ENCODE assay signal across 1 cellular context in the genomic region with DNA sequence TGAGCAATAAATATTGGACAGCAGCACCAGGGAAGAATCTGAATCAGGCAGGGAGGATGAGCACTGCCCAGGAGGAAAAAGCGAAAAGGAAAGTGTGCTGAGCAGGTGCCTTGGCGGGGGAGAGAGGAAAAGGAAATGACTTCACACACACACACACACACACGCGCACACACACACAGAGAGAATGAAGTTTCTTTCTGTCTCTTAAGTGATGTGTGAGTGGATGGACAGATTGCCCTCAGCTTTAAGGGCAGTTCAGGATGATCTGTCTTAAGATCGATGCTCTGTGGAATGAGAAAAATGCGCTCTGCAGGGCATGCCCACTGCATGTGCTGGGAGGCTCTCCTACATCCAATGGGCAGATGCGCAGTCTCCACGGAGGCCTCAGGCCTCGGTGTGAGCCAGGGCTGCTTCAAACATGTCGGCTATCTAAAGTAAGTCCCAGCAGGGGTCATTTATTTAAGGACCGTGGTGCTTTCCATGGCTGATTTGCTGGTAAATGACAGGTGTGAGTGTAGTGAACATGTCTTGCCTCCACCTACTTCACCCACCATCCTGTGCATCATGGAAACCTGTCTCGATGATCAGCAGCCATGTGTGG.
TF ChIP-seq lines count a peak whose summit lies in the region.

No MANE protein-coding gene starts in this region.

TF ChIP-seq in H1, 55 proteins besides CTCF, POLR2A, EP300 and RAD21:
- TF ChIP-seq KDM4A (IDR thresholded peaks at IDR 0.05; ENCODE audit: low read depth, low read length, severe bottlenecking) (peak; percentile 22), HDAC6 (IDR thresholded peaks at IDR 0.05; ENCODE audit: low read depth, low read length) (no peak), SRF (IDR thresholded peaks at IDR 0.05; ENCODE audit: low read depth, low read length) (no peak), SP1 (IDR thresholded peaks at IDR 0.05; ENCODE audit: low read depth, low read length) (no peak), POLR2AphosphoS5 (IDR thresholded peaks at IDR 0.05; ENCODE audit: low read depth, low read length) (no peak), NANOG (IDR thresholded peaks at IDR 0.05; ENCODE audit: insufficient read depth, low read depth, low read length, poor library complexity, severe bottlenecking) (no peak), PHF8 (conservative IDR thresholded peaks at IDR 0.05; ENCODE audit: low read depth, low read length) (0 out of 2 replicates have a peak, but pooled peaks have one; percentile 21), MAFK (IDR thresholded peaks at IDR 0.05; ENCODE audit: low read depth, low read length) (no peak), CHD1 (IDR thresholded peaks at IDR 0.05; ENCODE audit: low read depth, low read length) (no peak), SP4 (IDR thresholded peaks at IDR 0.05; ENCODE audit: low read length) (no peak), CREB1 (IDR thresholded peaks at IDR 0.05) (peak; percentile 51), YY1 (IDR thresholded peaks at IDR 0.05; ENCODE audit: low read depth, low read length) (no peak), KDM1A (IDR thresholded peaks at IDR 0.05; ENCODE audit: borderline replicate concordance, low read length) (no peak), POU5F1 (IDR thresholded peaks at IDR 0.05; ENCODE audit: low read depth, low read length) (no peak), SUZ12 (IDR thresholded peaks at IDR 0.05; ENCODE audit: low read length) (no peak), SIRT6 (IDR thresholded peaks at IDR 0.05; ENCODE audit: low read length) (no peak), SIX5 (IDR thresholded peaks at IDR 0.05; ENCODE audit: low read depth, low read length) (no peak), JUND (IDR thresholded peaks at IDR 0.05; ENCODE audit: low read length) (no peak), ASH2L (IDR thresholded peaks at IDR 0.05; ENCODE audit: low read length) (no peak), RNF2 (IDR thresholded peaks at IDR 0.05; ENCODE audit: borderline replicate concordance, low read depth, low read length, missing control alignments, poor library complexity, severe bottlenecking) (no peak), GTF2F1 (IDR thresholded peaks at IDR 0.05; ENCODE audit: borderline replicate concordance, low read depth, low read length) (no peak), TAF1 (IDR thresholded peaks at IDR 0.05; ENCODE audit: low read depth, low read length) (peak; percentile 36; the same call in 1 of the 2 replicates), BACH1 (IDR thresholded peaks at IDR 0.05; ENCODE audit: low read length) (no peak), RXRA (IDR thresholded peaks at IDR 0.05; ENCODE audit: insufficient read depth, low read depth, low read length) (no peak), SAP30 (IDR thresholded peaks at IDR 0.05; ENCODE audit: insufficient read depth, insufficient replicate concordance, low read length) (no peak), CBX5 (IDR thresholded peaks at IDR 0.05; ENCODE audit: low read depth, low read length) (no peak), NRF1 (IDR thresholded peaks at IDR 0.05; ENCODE audit: low read depth, low read length) (no peak), CBX8 (IDR thresholded peaks at IDR 0.05; ENCODE audit: borderline replicate concordance, low read depth, low read length) (no peak), EGR1 (IDR thresholded peaks at IDR 0.05; ENCODE audit: borderline replicate concordance, low read depth, low read length) (0 out of 2 replicates have a peak, but pooled peaks have one; percentile 50), TCF12 (IDR thresholded peaks at IDR 0.05; ENCODE audit: low read depth, low read length) (no peak), ZNF274 (IDR thresholded peaks at IDR 0.05; ENCODE audit: borderline replicate concordance, extremely low read depth, low read length) (no peak), TEAD4 (IDR thresholded peaks at IDR 0.05; ENCODE audit: low read depth, low read length) (peak; percentile 58; the same call in 1 of the 2 replicates), SP2 (IDR thresholded peaks at IDR 0.05; ENCODE audit: low read length) (no peak), BRCA1 (IDR thresholded peaks at IDR 0.05; ENCODE audit: low read depth, low read length) (no peak), RFX5 (IDR thresholded peaks at IDR 0.05; ENCODE audit: borderline replicate concordance, low read depth, low read length) (no peak), SIN3A (conservative IDR thresholded peaks at IDR 0.05 in 1 of 2, IDR thresholded peaks at IDR 0.05 in 1 of 2; ENCODE audit: low read depth in 1 of 2, low read length in 2 of 2) (no peak), HDAC2 (IDR thresholded peaks at IDR 0.05; ENCODE audit: borderline replicate concordance in 1 of 2, low read depth in 2 of 2, low read length in 2 of 2) (no peak)
- TF ChIP-seq, protein P1, sequence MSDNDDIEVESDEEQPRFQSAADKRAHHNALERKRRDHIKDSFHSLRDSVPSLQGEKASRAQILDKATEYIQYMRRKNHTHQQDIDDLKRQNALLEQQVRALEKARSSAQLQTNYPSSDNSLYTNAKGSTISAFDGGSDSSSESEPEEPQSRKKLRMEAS (IDR thresholded peaks at IDR 0.05) = peak; percentile 69
- TF ChIP-seq, protein P2, sequence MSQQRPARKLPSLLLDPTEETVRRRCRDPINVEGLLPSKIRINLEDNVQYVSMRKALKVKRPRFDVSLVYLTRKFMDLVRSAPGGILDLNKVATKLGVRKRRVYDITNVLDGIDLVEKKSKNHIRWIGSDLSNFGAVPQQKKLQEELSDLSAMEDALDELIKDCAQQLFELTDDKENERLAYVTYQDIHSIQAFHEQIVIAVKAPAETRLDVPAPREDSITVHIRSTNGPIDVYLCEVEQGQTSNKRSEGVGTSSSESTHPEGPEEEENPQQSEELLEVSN (IDR thresholded peaks at IDR 0.05) = peak; percentile 43
- TF ChIP-seq, protein P3, sequence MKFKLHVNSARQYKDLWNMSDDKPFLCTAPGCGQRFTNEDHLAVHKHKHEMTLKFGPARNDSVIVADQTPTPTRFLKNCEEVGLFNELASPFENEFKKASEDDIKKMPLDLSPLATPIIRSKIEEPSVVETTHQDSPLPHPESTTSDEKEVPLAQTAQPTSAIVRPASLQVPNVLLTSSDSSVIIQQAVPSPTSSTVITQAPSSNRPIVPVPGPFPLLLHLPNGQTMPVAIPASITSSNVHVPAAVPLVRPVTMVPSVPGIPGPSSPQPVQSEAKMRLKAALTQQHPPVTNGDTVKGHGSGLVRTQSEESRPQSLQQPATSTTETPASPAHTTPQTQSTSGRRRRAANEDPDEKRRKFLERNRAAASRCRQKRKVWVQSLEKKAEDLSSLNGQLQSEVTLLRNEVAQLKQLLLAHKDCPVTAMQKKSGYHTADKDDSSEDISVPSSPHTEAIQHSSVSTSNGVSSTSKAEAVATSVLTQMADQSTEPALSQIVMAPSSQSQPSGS (IDR thresholded peaks at IDR 0.05; ENCODE audit: low read length) = no peak
- TF ChIP-seq, protein P4, sequence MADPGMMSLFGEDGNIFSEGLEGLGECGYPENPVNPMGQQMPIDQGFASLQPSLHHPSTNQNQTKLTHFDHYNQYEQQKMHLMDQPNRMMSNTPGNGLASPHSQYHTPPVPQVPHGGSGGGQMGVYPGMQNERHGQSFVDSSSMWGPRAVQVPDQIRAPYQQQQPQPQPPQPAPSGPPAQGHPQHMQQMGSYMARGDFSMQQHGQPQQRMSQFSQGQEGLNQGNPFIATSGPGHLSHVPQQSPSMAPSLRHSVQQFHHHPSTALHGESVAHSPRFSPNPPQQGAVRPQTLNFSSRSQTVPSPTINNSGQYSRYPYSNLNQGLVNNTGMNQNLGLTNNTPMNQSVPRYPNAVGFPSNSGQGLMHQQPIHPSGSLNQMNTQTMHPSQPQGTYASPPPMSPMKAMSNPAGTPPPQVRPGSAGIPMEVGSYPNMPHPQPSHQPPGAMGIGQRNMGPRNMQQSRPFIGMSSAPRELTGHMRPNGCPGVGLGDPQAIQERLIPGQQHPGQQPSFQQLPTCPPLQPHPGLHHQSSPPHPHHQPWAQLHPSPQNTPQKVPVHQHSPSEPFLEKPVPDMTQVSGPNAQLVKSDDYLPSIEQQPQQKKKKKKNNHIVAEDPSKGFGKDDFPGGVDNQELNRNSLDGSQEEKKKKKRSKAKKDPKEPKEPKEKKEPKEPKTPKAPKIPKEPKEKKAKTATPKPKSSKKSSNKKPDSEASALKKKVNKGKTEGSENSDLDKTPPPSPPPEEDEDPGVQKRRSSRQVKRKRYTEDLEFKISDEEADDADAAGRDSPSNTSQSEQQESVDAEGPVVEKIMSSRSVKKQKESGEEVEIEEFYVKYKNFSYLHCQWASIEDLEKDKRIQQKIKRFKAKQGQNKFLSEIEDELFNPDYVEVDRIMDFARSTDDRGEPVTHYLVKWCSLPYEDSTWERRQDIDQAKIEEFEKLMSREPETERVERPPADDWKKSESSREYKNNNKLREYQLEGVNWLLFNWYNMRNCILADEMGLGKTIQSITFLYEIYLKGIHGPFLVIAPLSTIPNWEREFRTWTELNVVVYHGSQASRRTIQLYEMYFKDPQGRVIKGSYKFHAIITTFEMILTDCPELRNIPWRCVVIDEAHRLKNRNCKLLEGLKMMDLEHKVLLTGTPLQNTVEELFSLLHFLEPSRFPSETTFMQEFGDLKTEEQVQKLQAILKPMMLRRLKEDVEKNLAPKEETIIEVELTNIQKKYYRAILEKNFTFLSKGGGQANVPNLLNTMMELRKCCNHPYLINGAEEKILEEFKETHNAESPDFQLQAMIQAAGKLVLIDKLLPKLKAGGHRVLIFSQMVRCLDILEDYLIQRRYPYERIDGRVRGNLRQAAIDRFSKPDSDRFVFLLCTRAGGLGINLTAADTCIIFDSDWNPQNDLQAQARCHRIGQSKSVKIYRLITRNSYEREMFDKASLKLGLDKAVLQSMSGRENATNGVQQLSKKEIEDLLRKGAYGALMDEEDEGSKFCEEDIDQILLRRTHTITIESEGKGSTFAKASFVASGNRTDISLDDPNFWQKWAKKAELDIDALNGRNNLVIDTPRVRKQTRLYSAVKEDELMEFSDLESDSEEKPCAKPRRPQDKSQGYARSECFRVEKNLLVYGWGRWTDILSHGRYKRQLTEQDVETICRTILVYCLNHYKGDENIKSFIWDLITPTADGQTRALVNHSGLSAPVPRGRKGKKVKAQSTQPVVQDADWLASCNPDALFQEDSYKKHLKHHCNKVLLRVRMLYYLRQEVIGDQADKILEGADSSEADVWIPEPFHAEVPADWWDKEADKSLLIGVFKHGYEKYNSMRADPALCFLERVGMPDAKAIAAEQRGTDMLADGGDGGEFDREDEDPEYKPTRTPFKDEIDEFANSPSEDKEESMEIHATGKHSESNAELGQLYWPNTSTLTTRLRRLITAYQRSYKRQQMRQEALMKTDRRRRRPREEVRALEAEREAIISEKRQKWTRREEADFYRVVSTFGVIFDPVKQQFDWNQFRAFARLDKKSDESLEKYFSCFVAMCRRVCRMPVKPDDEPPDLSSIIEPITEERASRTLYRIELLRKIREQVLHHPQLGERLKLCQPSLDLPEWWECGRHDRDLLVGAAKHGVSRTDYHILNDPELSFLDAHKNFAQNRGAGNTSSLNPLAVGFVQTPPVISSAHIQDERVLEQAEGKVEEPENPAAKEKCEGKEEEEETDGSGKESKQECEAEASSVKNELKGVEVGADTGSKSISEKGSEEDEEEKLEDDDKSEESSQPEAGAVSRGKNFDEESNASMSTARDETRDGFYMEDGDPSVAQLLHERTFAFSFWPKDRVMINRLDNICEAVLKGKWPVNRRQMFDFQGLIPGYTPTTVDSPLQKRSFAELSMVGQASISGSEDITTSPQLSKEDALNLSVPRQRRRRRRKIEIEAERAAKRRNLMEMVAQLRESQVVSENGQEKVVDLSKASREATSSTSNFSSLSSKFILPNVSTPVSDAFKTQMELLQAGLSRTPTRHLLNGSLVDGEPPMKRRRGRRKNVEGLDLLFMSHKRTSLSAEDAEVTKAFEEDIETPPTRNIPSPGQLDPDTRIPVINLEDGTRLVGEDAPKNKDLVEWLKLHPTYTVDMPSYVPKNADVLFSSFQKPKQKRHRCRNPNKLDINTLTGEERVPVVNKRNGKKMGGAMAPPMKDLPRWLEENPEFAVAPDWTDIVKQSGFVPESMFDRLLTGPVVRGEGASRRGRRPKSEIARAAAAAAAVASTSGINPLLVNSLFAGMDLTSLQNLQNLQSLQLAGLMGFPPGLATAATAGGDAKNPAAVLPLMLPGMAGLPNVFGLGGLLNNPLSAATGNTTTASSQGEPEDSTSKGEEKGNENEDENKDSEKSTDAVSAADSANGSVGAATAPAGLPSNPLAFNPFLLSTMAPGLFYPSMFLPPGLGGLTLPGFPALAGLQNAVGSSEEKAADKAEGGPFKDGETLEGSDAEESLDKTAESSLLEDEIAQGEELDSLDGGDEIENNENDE (IDR thresholded peaks at IDR 0.05; ENCODE audit: insufficient replicate concordance, low read length) = no peak
